ENCODE assay signal across 19 cellular contexts in genomic region chr13:113848431-113849260, GRCh38. TPM values are rescaled to one million over a fixed set of nuclear protein-coding genes. Genes with fewer than 3 reads are reported as not detected.
DNase-seq lines count a peak whose midpoint lies in the region; ATAC-seq and TF ChIP-seq lines count a peak whose summit lies in the region.
"Had no signal": no experiment of that assay in that cellular context is flagged by ENCODE, and none has a peak within 500 bp of the region (broad histone marks: within the 10 kb centered on the region; RNA-seq: fewer than 3 reads in every experiment).

No MANE protein-coding gene starts in this region.

- TF ChIP-seq POLR2A in Peyer's patch (IDR thresholded peaks at IDR 0.05) (peak in 1 of 2 donors; percentile 50), gastroesophageal sphincter (IDR thresholded peaks at IDR 0.05) (no peak)

- H2AK5ac ChIP-seq in trophoblast cell (ENCODE audit: low read length), result peak overlapping the region; percentile 9

- DNase-seq in GM23338 (ENCODE audit: low spot score) (no peak), Peyer's patch (peak in 2 of 3 donors; percentile 74 to 84), trophoblast cell (no peak), endothelial cell (ENCODE audit: low spot score) (no peak), NCI-H2081 treated with DMSO at 0.1 percent for 48 hours (lab: John Stamatoyannopoulos, UW) (no peak), NCI-H2171 (lab: John Stamatoyannopoulos, UW) (no peak), G401 (ENCODE audit: low spot score) (no peak)
- DNase-seq: activated T-cell treated with anti-CD3 and anti-CD28 coated beads for 4 hours; anterior cingulate cortex; GF-D8; lower lobe of right lung; NCI-H524 treated with DMSO at 0.1 percent for 48 hours; stimulated activated CD4-positive, alpha-beta T cell treated with anti-CD3 and anti-CD28 coated beads, Interleukin-2, amount 100 ng/mL, for 24 hours had no signal

- H3F3A ChIP-seq in GM23338 (replicated peaks; ENCODE audit: low read depth), result no peaks in the 10 kb centered on the region

- H3K4me1 ChIP-seq in GM23338 (ENCODE audit: insufficient read depth) (peaks cover 3% of the 10 kb centered on the region), Peyer's patch (peaks cover 0 to 67% (median 8%) of the 10 kb centered on the region in 4 donors), gastroesophageal sphincter (peaks cover under 1 to 89% (median 32%) of the 10 kb centered on the region in 3 donors), trophoblast cell (ENCODE audit: control insufficient read depth in 1 of 2, insufficient read depth in 2 of 2, low read length in 2 of 2) (peaks cover 2% of the 10 kb centered on the region in 2 experiments)
- H3K4me1 ChIP-seq: HAP-1, parathyroid adenoma had no signal

- H3K27ac ChIP-seq in GM23338 (ENCODE audit: low read depth) (no peak overlapping the region), Peyer's patch (peak overlapping the region in 2 of 4 donors; percentile 23 to 33), gastroesophageal sphincter (peak overlapping the region in 3 of 4 donors; percentile 61 to 73 (median 69)), trophoblast cell (ENCODE audit: low read depth, low read length) (no peak overlapping the region)
- H3K27ac ChIP-seq: C4-2B, dorsolateral prefrontal cortex, lower lobe of right lung, parathyroid adenoma had no signal

- H3K36me3 Mint-ChIP-seq in GM23338 (ENCODE audit: low read depth) (no peaks in the 10 kb centered on the region), endothelial cell (ENCODE audit: low read depth, unreplicated experiment) (peaks cover 3% of the 10 kb centered on the region)

- no peak overlapping the region for H4K91ac ChIP-seq in trophoblast cell (ENCODE audit: low read depth, low read length)

- H3K79me2 ChIP-seq in GM23338 (replicated peaks; ENCODE audit: insufficient read depth) (peaks cover 4% of the 10 kb centered on the region; the same call in 1 of the 2 replicates), trophoblast cell (ENCODE audit: control insufficient read depth, insufficient read depth, low read length, poor library complexity) (no peaks in the 10 kb centered on the region)

- in situ Hi-C loops in G401 (cut with HindIII; ENCODE audit: low sequenced_read_pairs), result no loop called here

- no peak for TF ChIP-seq EP300 in gastroesophageal sphincter (IDR thresholded peaks at IDR 0.05)

- H3K4me3 Mint-ChIP-seq in GM23338 (no peak overlapping the region), endothelial cell (ENCODE audit: unreplicated experiment) (no peak overlapping the region)
- H3K4me3 Mint-ChIP-seq: stimulated activated memory B cell treated with anti-CD40 and anti-IgM and Interleukin-4, amounts not matched to agents 10 μg/mL and 1 μg/mL and 100 μg/mL, for 72 hours had no signal

- no peak overlapping the region for H2BK5ac ChIP-seq in trophoblast cell (ENCODE audit: low read depth, low read length, poor library complexity)

- ATAC-seq in GM23338 (peak; percentile 76), gastroesophageal sphincter (no peak)
- ATAC-seq: stimulated activated memory B cell treated with anti-CD40 and anti-IgM and Interleukin-4, amounts not matched to agents 10 μg/mL and 1 μg/mL and 100 μg/mL, for 72 hours had no signal

- H3K9me3 ChIP-seq in Peyer's patch (no peaks in the 10 kb centered on the region), gastroesophageal sphincter (no peaks in the 10 kb centered on the region), trophoblast cell (ENCODE audit: insufficient read depth, low read depth, low read length) (no peaks in the 10 kb centered on the region)
- H3K9me3 ChIP-seq: HAP-1, lower lobe of right lung had no signal

- H3K4me1 Mint-ChIP-seq in GM23338 (peaks cover 23% of the 10 kb centered on the region), endothelial cell (ENCODE audit: unreplicated experiment) (peaks cover 12% of the 10 kb centered on the region)
- H3K4me1 Mint-ChIP-seq: stimulated activated memory B cell treated with anti-CD40 and anti-IgM and Interleukin-4, amounts not matched to agents 10 μg/mL and 1 μg/mL and 100 μg/mL, for 72 hours had no signal

- no peak overlapping the region for H2BK120ac ChIP-seq in trophoblast cell (ENCODE audit: insufficient read depth, low read length, poor library complexity)

- TF ChIP-seq CTCF in GM23338 (conservative IDR thresholded peaks at IDR 0.05; ENCODE audit: low read depth in 2 of 2) (no peak), Peyer's patch (IDR thresholded peaks at IDR 0.05) (peak in 3 of 6 experiments; percentile 7 to 40 (median 36)), gastroesophageal sphincter (IDR thresholded peaks at IDR 0.05) (no peak), endothelial cell (IDR thresholded peaks at IDR 0.05; ENCODE audit: unreplicated experiment) (no peak)

- peaks cover 2% of the 10 kb centered on the region for H3K79me1 ChIP-seq in trophoblast cell (ENCODE audit: low read length)

- no peak overlapping the region for H4K12ac ChIP-seq in trophoblast cell (ENCODE audit: low read depth, low read length)

- H3K4me3 ChIP-seq in GM23338 (no peak overlapping the region), Peyer's patch (no peak overlapping the region), gastroesophageal sphincter (no peak overlapping the region), trophoblast cell (ENCODE audit: low read depth, low read length) (no peak overlapping the region)
- H3K4me3 ChIP-seq: dorsolateral prefrontal cortex, HAP-1, lower lobe of right lung had no signal

- H3K4me2 ChIP-seq in GM23338 (no peak overlapping the region), trophoblast cell (ENCODE audit: low read length) (no peak overlapping the region)

- H3K36me3 ChIP-seq in GM23338 (ENCODE audit: insufficient read depth) (no peaks in the 10 kb centered on the region), Peyer's patch (peaks cover 0 to 24% (median 0%) of the 10 kb centered on the region in 3 donors), gastroesophageal sphincter (peaks cover 0 to 33% of the 10 kb centered on the region in 2 donors), trophoblast cell (ENCODE audit: control insufficient read depth in 1 of 2, insufficient read depth in 2 of 2, low read length in 2 of 2) (peaks cover 0 to 4% of the 10 kb centered on the region in 2 experiments)
- H3K36me3 ChIP-seq: HAP-1 had no signal

- H3K9me3 Mint-ChIP-seq in GM23338 (no peaks in the 10 kb centered on the region), endothelial cell (ENCODE audit: unreplicated experiment) (no peaks in the 10 kb centered on the region)
- H3K9me3 Mint-ChIP-seq: stimulated activated memory B cell treated with anti-CD40 and anti-IgM and Interleukin-4, amounts not matched to agents 10 μg/mL and 1 μg/mL and 100 μg/mL, for 72 hours had no signal

- no peak overlapping the region for H3K9ac ChIP-seq in trophoblast cell (ENCODE audit: low read length)
- H3K9ac ChIP-seq: parathyroid adenoma had no signal

- H3K27me3 ChIP-seq in GM23338 (ENCODE audit: insufficient read depth) (no peaks in the 10 kb centered on the region), Peyer's patch (no peaks in the 10 kb centered on the region), gastroesophageal sphincter (no peaks in the 10 kb centered on the region), trophoblast cell (ENCODE audit: insufficient read depth, low read length) (no peaks in the 10 kb centered on the region)
- H3K27me3 ChIP-seq: dorsolateral prefrontal cortex had no signal

- no peak overlapping the region for H4K8ac ChIP-seq in trophoblast cell (ENCODE audit: low read depth, low read length)

- WGBS in gastroesophageal sphincter (ENCODE audit: low coverage in 1 of 2), 2 donors, result 89 to 94% methylated on average over 8 to 10 of the region's 18 CpGs
- no CpG with 5 or more reads among the region's 18 CpGs for WGBS in trophoblast cell (ENCODE audit: extremely low coverage, insufficient coverage, insufficient read length)

- no peak overlapping the region for H2BK12ac ChIP-seq in trophoblast cell (ENCODE audit: low read length)

- no peaks in the 10 kb centered on the region; the same call in 1 of the 2 replicates for H3K9me2 ChIP-seq in GM23338 (ENCODE audit: insufficient read depth)

- H2AFZ ChIP-seq in GM23338 (no peak overlapping the region), trophoblast cell (ENCODE audit: insufficient read depth, low read length, poor library complexity) (no peak overlapping the region)
- H2AFZ ChIP-seq: parathyroid adenoma had no signal

- no peaks in the 10 kb centered on the region for H4K20me1 ChIP-seq in GM23338 (replicated peaks; ENCODE audit: insufficient read depth)

- H3K27me3 Mint-ChIP-seq in GM23338 (ENCODE audit: insufficient read depth, low read depth, poor library complexity), result peaks cover under 1% of the 10 kb centered on the region
- H3K27me3 Mint-ChIP-seq in endothelial cell (ENCODE audit: unreplicated experiment), result peaks cover 7% of the 10 kb centered on the region
- H3K27me3 Mint-ChIP-seq: stimulated activated memory B cell treated with anti-CD40 and anti-IgM and Interleukin-4, amounts not matched to agents 10 μg/mL and 1 μg/mL and 100 μg/mL, for 72 hours had no signal

- H3K4ac ChIP-seq in trophoblast cell (ENCODE audit: low read depth, low read length), result no peak overlapping the region

- no peak overlapping the region for H3K14ac ChIP-seq in trophoblast cell (ENCODE audit: low read length)

- H3K23ac ChIP-seq in trophoblast cell (ENCODE audit: low read length), result no peak overlapping the region

- no peak overlapping the region for H3K27ac Mint-ChIP-seq in GM23338
- no peak overlapping the region for H3K27ac Mint-ChIP-seq in endothelial cell (ENCODE audit: unreplicated experiment)
- H3K27ac Mint-ChIP-seq: stimulated activated memory B cell treated with anti-CD40 and anti-IgM and Interleukin-4, amounts not matched to agents 10 μg/mL and 1 μg/mL and 100 μg/mL, for 72 hours had no signal

- peak overlapping the region; percentile 58 for H3K18ac ChIP-seq in trophoblast cell (ENCODE audit: low read length)

TF ChIP-seq in GM23338, 12 proteins besides CTCF, POLR2A, EP300 and RAD21 (continues in another document):
- TF ChIP-seq, protein P1, sequence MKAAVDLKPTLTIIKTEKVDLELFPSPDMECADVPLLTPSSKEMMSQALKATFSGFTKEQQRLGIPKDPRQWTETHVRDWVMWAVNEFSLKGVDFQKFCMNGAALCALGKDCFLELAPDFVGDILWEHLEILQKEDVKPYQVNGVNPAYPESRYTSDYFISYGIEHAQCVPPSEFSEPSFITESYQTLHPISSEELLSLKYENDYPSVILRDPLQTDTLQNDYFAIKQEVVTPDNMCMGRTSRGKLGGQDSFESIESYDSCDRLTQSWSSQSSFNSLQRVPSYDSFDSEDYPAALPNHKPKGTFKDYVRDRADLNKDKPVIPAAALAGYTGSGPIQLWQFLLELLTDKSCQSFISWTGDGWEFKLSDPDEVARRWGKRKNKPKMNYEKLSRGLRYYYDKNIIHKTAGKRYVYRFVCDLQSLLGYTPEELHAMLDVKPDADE (IDR thresholded peaks at IDR 0.05), result no peak
- no peak for TF ChIP-seq EZH2 (IDR thresholded peaks at IDR 0.05; ENCODE audit: low read depth, unreplicated experiment)

RNA-seq across cellular contexts. Expression of gene GAS6, which starts 15.2 kb away (rescaled TPM):
- total RNA-seq in GM23338 (2014; rRNA removed; shearing (Covaris generic)), result 18.0 and 21.2 TPM in 2 replicates
- 7.9 and 8.8 TPM in 2 replicates for polyA plus RNA-seq in GM23338 (2016; fragmentation: Nextera tagmentation; extraction: Ambion mirVana)
- total RNA-seq in Peyer's patch, result 100 to 1,000 TPM; 132 to 226 (median 154) TPM
- 100 to 1,000 TPM; 132 to 392 (median 217) TPM for total RNA-seq in gastroesophageal sphincter
- polyA plus RNA-seq in trophoblast cell (2013), result 15.7 and 17.6 TPM in 2 replicates
- total RNA-seq in endothelial cell (ENCODE audit: unreplicated experiment), result 19.8 TPM
- total RNA-seq in G401 (2014; rRNA removed; shearing (Covaris generic)), result 16.0 and 16.2 TPM in 2 replicates

Comparison
In these comparisons a context has a peak if more than half of its experiments do, and no peak if none do; other contexts are left out.
1. DNase-seq: peak in Peyer's patch (2 of 3); none in GM23338 (single experiment), trophoblast cell (0 of 2), endothelial cell (single experiment), NCI-H2081 treated with DMSO at 0.1 percent for 48 hours (single experiment), NCI-H2171 (single experiment) and G401 (single experiment).
2. H3K27ac ChIP-seq: peak in gastroesophageal sphincter (3 of 4); none in GM23338 (single experiment) and trophoblast cell (single experiment).